In the genomic region with DNA sequence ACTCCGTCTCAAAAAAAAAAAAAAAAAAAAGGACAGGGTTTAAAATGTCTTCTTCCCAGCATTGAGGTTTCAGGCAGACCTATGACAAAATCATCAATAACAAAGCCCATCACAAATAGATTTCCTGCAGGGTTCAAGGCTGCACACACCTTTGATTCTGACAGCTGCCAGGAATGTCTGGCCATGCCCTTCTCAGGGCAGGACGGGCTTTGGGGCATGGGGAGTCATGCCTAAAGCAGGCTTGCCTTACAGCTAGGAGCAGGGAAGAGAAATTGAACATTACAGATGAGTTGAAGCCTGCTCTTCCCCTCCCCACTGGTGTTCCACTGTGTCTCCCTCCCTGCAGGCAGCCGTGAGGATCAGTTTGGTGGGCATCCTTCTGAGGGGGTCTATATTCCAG, we compare ENCODE assay signal across 21 cellular contexts. TPM values are rescaled to one million over a fixed set of nuclear protein-coding genes. Genes with fewer than 3 reads are reported as not detected.
DNase-seq lines count a peak whose midpoint lies in the region; ATAC-seq, FAIRE-seq and TF ChIP-seq lines count a peak whose summit lies in the region.
"Had no signal": no experiment of that assay in that cellular context is flagged by ENCODE, and none has a peak within 500 bp of the region (broad histone marks: within the 10 kb centered on the region; RNA-seq: fewer than 3 reads in every experiment).

No MANE protein-coding gene starts in this region.

- H3K4me3 ChIP-seq in HepG2 (replicated peaks in 1 of 3; ENCODE audit: insufficient read depth in 1 of 3, low read depth in 2 of 3, low read length in 3 of 3) (no peak overlapping the region), right lobe of liver (no peak overlapping the region), neuronal stem cell (ENCODE audit: low read length in 2 of 2) (peak overlapping the region in 1 of 2 donors; percentile 40), left ventricle myocardium inferior (no peak overlapping the region)
- H3K4me3 ChIP-seq: A549, HAP-1 had no signal

- TF ChIP-seq POLR2A in HepG2 (IDR thresholded peaks at IDR 0.05; ENCODE audit: insufficient read depth in 1 of 2, low read depth in 2 of 2, low read length in 2 of 2), result no peak
- no peak for TF ChIP-seq POLR2A in right lobe of liver (IDR thresholded peaks at IDR 0.05)

- peak overlapping the region; percentile 16 for H3K18ac ChIP-seq in neuronal stem cell (ENCODE audit: low read length)

- H4K91ac ChIP-seq in neuronal stem cell (ENCODE audit: low read depth, low read length, poor library complexity), result no peak overlapping the region

- ATAC-seq in HepG2 (peak; percentile 34; the same call in 2 of the 3 replicates), right lobe of liver (no peak), left lobe of liver (no peak)
- ATAC-seq: A549; CD8-positive, alpha-beta T cell had no signal

- in situ Hi-C loops in HepG2 (cut with HindIII; ENCODE audit: extremely low pct_ligation_motif_present, low pct_unique_long_range_greater_than_20kb), result no loop called here

- H3K27ac ChIP-seq in HepG2 (ENCODE audit: extremely low read length, insufficient read depth, low read length) (no peak overlapping the region), right lobe of liver (no peak overlapping the region), RWPE1 (peak overlapping the region; percentile 40), neuronal stem cell (replicated peaks; ENCODE audit: low read length) (no peak overlapping the region), left ventricle myocardium inferior (replicated peaks) (no peak overlapping the region)
- H3K27ac ChIP-seq: A549, HL-60 had no signal

- no peak overlapping the region for H2BK5ac ChIP-seq in neuronal stem cell (ENCODE audit: low read length)

- H3K9me3 ChIP-seq in HepG2 (ENCODE audit: low read length) (no peaks in the 10 kb centered on the region), right lobe of liver (no peaks in the 10 kb centered on the region), neuronal stem cell (replicated peaks in 1 of 2; ENCODE audit: control insufficient read depth in 2 of 2, insufficient read depth in 1 of 2, low read depth in 1 of 2, low read length in 2 of 2) (peaks cover 0 to 2% of the 10 kb centered on the region in 2 donors), left ventricle myocardium inferior (replicated peaks) (no peaks in the 10 kb centered on the region)
- H3K9me3 ChIP-seq: A549, HAP-1 had no signal

- intact Hi-C loops in HepG2 (cut with micrococcal nuclease; ENCODE audit: unreplicated experiment), result no loop called here
- intact Hi-C loops in right lobe of liver (cut with DNase I), result no loop called here
- intact Hi-C loops in left ventricle myocardium inferior (cut with micrococcal nuclease), result no loop called here

- POLR2A ChIA-PET in HepG2 (lab: Yijun Ruan, JAX), result interaction anchor here (0.6 kb wide), 1 partner anchor 16 kb away, joined by 3 read pairs; no protein-coding TSS in a partner anchor
- POLR2A ChIA-PET in RWPE1 (lab: Yijun Ruan, JAX; ENCODE audit: low non-redundant PET), result no interaction called here

- no peak for TF ChIP-seq RAD21 in HepG2 (CRISPR knock-in tag; IDR thresholded peaks at IDR 0.05)

- BruUV-seq in HepG2 (replicated peaks; lab: Mats Ljungman, UMichigan), result no TSS peak

- H4K8ac ChIP-seq in neuronal stem cell (ENCODE audit: low read depth, low read length), result no peak overlapping the region

- no peak overlapping the region for H2AK5ac ChIP-seq in neuronal stem cell (ENCODE audit: low read depth, low read length)

- no peak overlapping the region for H3K23ac ChIP-seq in neuronal stem cell (ENCODE audit: low read depth, low read length, poor library complexity)

- H3K9ac ChIP-seq in HepG2 (ENCODE audit: insufficient read depth, low read depth, low read length), result no peak overlapping the region
- H3K9ac ChIP-seq in neuronal stem cell (ENCODE audit: low read depth, low read length, poor library complexity), result no peak overlapping the region

- H3K27me3 ChIP-seq in HepG2 (ENCODE audit: control insufficient read depth in 1 of 2, insufficient read depth in 2 of 2, low read length in 2 of 2) (peaks cover 0 to 4% of the 10 kb centered on the region in 2 experiments; a peak in 2 of 5 replicates), right lobe of liver (no peaks in the 10 kb centered on the region), neuronal stem cell (ENCODE audit: control insufficient read depth in 3 of 3, insufficient read depth in 3 of 3, low read depth in 1 of 3, low read length in 3 of 3) (peaks cover 0 to 6% (median 5%) of the 10 kb centered on the region in 3 experiments), left ventricle myocardium inferior (ENCODE audit: low read depth) (peaks cover under 1% of the 10 kb centered on the region)

- WGBS in HepG2 (ENCODE audit: low lambda C conversion rate), result 24% methylated on average over 3 of the region's 3 CpGs
- WGBS in right lobe of liver (ENCODE audit: insufficient coverage, low coverage, low lambda C conversion rate, missing lambda C conversion rate), result 43% methylated on average over 1 of the region's 3 CpGs
- no CpG with 5 or more reads among the region's 3 CpGs for WGBS in neuronal stem cell (ENCODE audit: extremely low coverage in 2 of 2, insufficient read length in 2 of 2, insufficient replicate concordance in 1 of 2), 2 donors

- TF ChIP-seq CTCF in HepG2 (CRISPR knock-in tag; IDR thresholded peaks at IDR 0.05) (no peak), right lobe of liver (IDR thresholded peaks at IDR 0.05) (no peak), RWPE1 (conservative IDR thresholded peaks at IDR 0.05; ENCODE audit: low read depth) (no peak), left ventricle myocardium inferior (IDR thresholded peaks at IDR 0.05; ENCODE audit: borderline replicate concordance) (no peak)

- H2AFZ ChIP-seq in HepG2 (ENCODE audit: low read length), result no peak overlapping the region
- H2AFZ ChIP-seq in neuronal stem cell (ENCODE audit: low read length), result no peak overlapping the region

- H2BK12ac ChIP-seq in neuronal stem cell (ENCODE audit: low read length), result no peak overlapping the region

- no peak overlapping the region for H3K4ac ChIP-seq in neuronal stem cell (ENCODE audit: low read length)

- TF ChIP-seq EP300 in HepG2 (IDR thresholded peaks at IDR 0.05; ENCODE audit: low read depth in 2 of 2, low read length in 2 of 2) (no peak), HepG2 (CRISPR knock-in tag; IDR thresholded peaks at IDR 0.05; ENCODE audit: borderline replicate concordance) (no peak)

- FAIRE-seq in HepG2 (lab: Jason Lieb, UNC), result no peak
- FAIRE-seq in urothelium cell line (lab: Jason Lieb, UNC), result peak; percentile 46
- FAIRE-seq: A549, G401.6, GM12891, GM19239, H1 had no signal

- DNase-seq in HepG2 (ENCODE audit: low spot score), result no peak
- no peak for DNase-seq in right lobe of liver
- no peak for DNase-seq in RWPE1 (ENCODE audit: low spot score)
- DNase-seq in neuronal stem cell (ENCODE audit: low spot score), result no peak
- no peak for DNase-seq in urothelium cell line (ENCODE audit: low spot score)
- no peak for DNase-seq in left lobe of liver (ENCODE audit: low spot score)
- no peak for DNase-seq in left ventricle myocardium inferior
- no peak for DNase-seq in UCSD-AML1 (lab: John Stamatoyannopoulos, UW; ENCODE audit: unreplicated experiment)
- DNase-seq: AML-193; Calu3; CD8-positive, alpha-beta T cell; DMS 273 treated with DMSO at 0.1 percent for 48 hours; HFFc6; IMR-90 had no signal

- H3K79me1 ChIP-seq in neuronal stem cell (ENCODE audit: low read depth, low read length), result no peaks in the 10 kb centered on the region

- H2BK120ac ChIP-seq in neuronal stem cell (ENCODE audit: low read depth, low read length), result no peak overlapping the region

- H3K4me2 ChIP-seq in HepG2 (ENCODE audit: low read depth, low read length) (peak overlapping the region; percentile 29; the same call in 1 of the 2 replicates), neuronal stem cell (ENCODE audit: insufficient read depth, low read length, poor library complexity, severe bottlenecking) (no peak overlapping the region)

- CTCF ChIA-PET in HepG2 (lab: Yijun Ruan, JAX; ENCODE audit: low intra/inter-chr PET ratio, low total read pairs) (no interaction called here), RWPE1 (lab: Yijun Ruan, JAX) (no interaction called here)

- no peaks in the 10 kb centered on the region for H3K36me3 ChIP-seq in HepG2 (replicated peaks in 1 of 2; ENCODE audit: control insufficient read depth in 1 of 2, insufficient read depth in 2 of 2, low read length in 2 of 2)
- no peaks in the 10 kb centered on the region for H3K36me3 ChIP-seq in right lobe of liver
- H3K36me3 ChIP-seq in neuronal stem cell (replicated peaks in 1 of 2; ENCODE audit: control insufficient read depth in 2 of 2, insufficient read depth in 2 of 2, low read length in 2 of 2), result peaks cover 2 to 4% of the 10 kb centered on the region in 2 donors
- H3K36me3 ChIP-seq in left ventricle myocardium inferior, result no peaks in the 10 kb centered on the region
- H3K36me3 ChIP-seq: HAP-1 had no signal

- H3K14ac ChIP-seq in neuronal stem cell (ENCODE audit: low read length), result no peak overlapping the region

- no peaks in the 10 kb centered on the region for H4K20me1 ChIP-seq in HepG2 (ENCODE audit: insufficient read depth, low read length)

- H2BK15ac ChIP-seq in neuronal stem cell (ENCODE audit: low read length), result no peak overlapping the region

- H3K79me2 ChIP-seq in HepG2 (ENCODE audit: insufficient read depth, low read length), result no peaks in the 10 kb centered on the region

- H3K4me1 ChIP-seq in HepG2 (ENCODE audit: insufficient read depth, low read length), result peaks cover 52% of the 10 kb centered on the region
- peaks cover 0 to 3% (median 0%) of the 10 kb centered on the region in 4 donors for H3K4me1 ChIP-seq in right lobe of liver
- peaks cover 3% of the 10 kb centered on the region in 2 donors for H3K4me1 ChIP-seq in neuronal stem cell (ENCODE audit: control insufficient read depth in 2 of 2, insufficient read depth in 1 of 2, low read depth in 1 of 2, low read length in 2 of 2)
- H3K4me1 ChIP-seq in left ventricle myocardium inferior, result peaks cover 25% of the 10 kb centered on the region

RNA-seq across cellular contexts. Expression of a gene that starts 3.7 kb away (rescaled TPM):
- total RNA-seq in HepG2 (2016; rRNA removed; fragmentation: Illumina TruSeq; extraction: Trizol) (5.5 and 11.0 TPM in 2 replicates), right lobe of liver (under 1 TPM in 4 of 6 experiments, not detected in 2; 0.19 to 0.62 (median 0.32) TPM), left lobe of liver (0.18 TPM), left ventricle myocardium inferior (1.2 TPM)
- total RNA-seq in HepG2 (2016; cell fraction: cytosol; rRNA removed; fragmentation: Illumina TruSeq; extraction: Trizol; ENCODE audit: low read depth), result 3.0 and 3.2 TPM in 2 replicates
- 4.3 and 10.9 TPM in 2 replicates for total RNA-seq in HepG2 (2016; cell fraction: insoluble cytoplasmic fraction; rRNA removed; fragmentation: Illumina TruSeq; extraction: Trizol)
- total RNA-seq in HepG2 (2016; cell fraction: membrane; rRNA removed; fragmentation: Illumina TruSeq; extraction: Trizol), result 3.0 and 4.4 TPM in 2 replicates
- 12.6 and 13.7 TPM in 2 replicates for total RNA-seq in HepG2 (2016; cell fraction: nucleus; rRNA removed; fragmentation: Illumina TruSeq; extraction: Trizol)
- polyA plus RNA-seq in HepG2 (2011; rRNA removed), result 7.2 and 10.3 TPM in 2 replicates
- polyA plus RNA-seq in HepG2 (2011; cell fraction: cytosol; rRNA removed), result 4.0 and 6.0 TPM in 2 replicates
- 61.8 and 73.7 TPM in 2 replicates for polyA plus RNA-seq in HepG2 (2011; cell fraction: nucleus; rRNA removed)
- 6.1 and 8.3 TPM in 2 replicates for polyA plus RNA-seq in HepG2 (2012)
- polyA plus RNA-seq in HepG2 (2016; cell fraction: cytosol; fragmentation: Illumina TruSeq; extraction: Trizol; ENCODE audit: low read depth), result 1.6 and 1.7 TPM in 2 replicates
- 5.9 and 7.6 TPM in 2 replicates for polyA plus RNA-seq in HepG2 (2016; cell fraction: insoluble cytoplasmic fraction; fragmentation: Illumina TruSeq; extraction: Trizol; ENCODE audit: low read depth)
- polyA plus RNA-seq in HepG2 (2016; cell fraction: membrane; fragmentation: Illumina TruSeq; extraction: Trizol; ENCODE audit: low read depth), result 2.1 and 2.3 TPM in 2 replicates
- 42.6 and 45.2 TPM in 2 replicates for polyA plus RNA-seq in HepG2 (2016; cell fraction: nucleus; fragmentation: Illumina TruSeq; extraction: Trizol; ENCODE audit: insufficient read depth, low read depth)
- 1.4 and 2.5 TPM in 2 replicates for polyA minus RNA-seq in HepG2 (2011; rRNA and poly(A)+ RNA removed; ENCODE audit: low replicate concordance)
- polyA minus RNA-seq in HepG2 (2011; cell fraction: cytosol; rRNA and poly(A)+ RNA removed), result 0.99 and 2.6 TPM in 2 replicates
- polyA minus RNA-seq in HepG2 (2011; cell fraction: nucleus; rRNA and poly(A)+ RNA removed), result 10.0 and 13.9 TPM in 2 replicates
- 7.4 TPM for polyA plus RNA-seq in neuronal stem cell (2013, experiment 1 of 2)
- polyA plus RNA-seq in neuronal stem cell (2013, experiment 2 of 2), result 8.5 TPM

RNA-seq across cellular contexts. Expression of a gene that starts 34.4 kb away (rescaled TPM):
- total RNA-seq in HepG2 (2016; rRNA removed; fragmentation: Illumina TruSeq; extraction: Trizol) (86.3 and 86.9 TPM in 2 replicates), right lobe of liver (10 to 100 TPM; 30.2 to 47.7 (median 36.3) TPM), left lobe of liver (34.6 TPM), left ventricle myocardium inferior (136 TPM)
- 29.3 and 39.0 TPM in 2 replicates for total RNA-seq in HepG2 (2016; cell fraction: cytosol; rRNA removed; fragmentation: Illumina TruSeq; extraction: Trizol; ENCODE audit: low read depth)
- 85.3 and 86.3 TPM in 2 replicates for total RNA-seq in HepG2 (2016; cell fraction: insoluble cytoplasmic fraction; rRNA removed; fragmentation: Illumina TruSeq; extraction: Trizol)
- total RNA-seq in HepG2 (2016; cell fraction: membrane; rRNA removed; fragmentation: Illumina TruSeq; extraction: Trizol), result 30.7 and 35.0 TPM in 2 replicates
- total RNA-seq in HepG2 (2016; cell fraction: nucleus; rRNA removed; fragmentation: Illumina TruSeq; extraction: Trizol), result 64.9 and 72.6 TPM in 2 replicates
- polyA plus RNA-seq in HepG2 (2011; rRNA removed), result 26.2 and 28.6 TPM in 2 replicates
- 22.4 and 28.3 TPM in 2 replicates for polyA plus RNA-seq in HepG2 (2011; cell fraction: cytosol; rRNA removed)
- 14.9 and 16.4 TPM in 2 replicates for polyA plus RNA-seq in HepG2 (2011; cell fraction: nucleus; rRNA removed)
- 42.2 and 47.5 TPM in 2 replicates for polyA plus RNA-seq in HepG2 (2012)
- 5.9 and 6.1 TPM in 2 replicates for polyA plus RNA-seq in HepG2 (2016; cell fraction: cytosol; fragmentation: Illumina TruSeq; extraction: Trizol; ENCODE audit: low read depth)
- 66.5 and 67.7 TPM in 2 replicates for polyA plus RNA-seq in HepG2 (2016; cell fraction: insoluble cytoplasmic fraction; fragmentation: Illumina TruSeq; extraction: Trizol; ENCODE audit: low read depth)
- polyA plus RNA-seq in HepG2 (2016; cell fraction: membrane; fragmentation: Illumina TruSeq; extraction: Trizol; ENCODE audit: low read depth), result 12.3 and 14.9 TPM in 2 replicates
- 57.2 and 57.6 TPM in 2 replicates for polyA plus RNA-seq in HepG2 (2016; cell fraction: nucleus; fragmentation: Illumina TruSeq; extraction: Trizol; ENCODE audit: insufficient read depth, low read depth)
- 26.7 and 36.0 TPM in 2 replicates for polyA minus RNA-seq in HepG2 (2011; rRNA and poly(A)+ RNA removed; ENCODE audit: low replicate concordance)
- polyA minus RNA-seq in HepG2 (2011; cell fraction: cytosol; rRNA and poly(A)+ RNA removed), result 28.5 and 36.9 TPM in 2 replicates
- polyA minus RNA-seq in HepG2 (2011; cell fraction: nucleus; rRNA and poly(A)+ RNA removed), result 48.8 and 49.7 TPM in 2 replicates
- 21.0 TPM for polyA plus RNA-seq in neuronal stem cell (2013, experiment 1 of 2)
- 20.1 TPM for polyA plus RNA-seq in neuronal stem cell (2013, experiment 2 of 2)
